Comparison of ENCODE assay signal across 1 cellular context in genomic region chr2:32063310-32064020, GRCh38.
A peak's percentile ranks its signal among the peaks of the same experiment; 100 is the strongest.
TF ChIP-seq lines count a peak whose summit lies in the region.

Gene SPAST (plus strand): TSS chr2:32063556. CDS start chr2:32063832, 276 bp downstream.

TF ChIP-seq in HepG2, 621 proteins besides CTCF, POLR2A, EP300 and RAD21 (continued from another document and continues in another):
- TF ChIP-seq ZBTB40 (IDR thresholded peaks at IDR 0.05) (no peak), ZBTB40 (CRISPR knock-in tag; IDR thresholded peaks at IDR 0.05) (peak; percentile 73), ZNF737 (CRISPR knock-in tag; IDR thresholded peaks at IDR 0.05; ENCODE audit: borderline replicate concordance) (no peak), ZSCAN9 (CRISPR knock-in tag; IDR thresholded peaks at IDR 0.05; ENCODE audit: borderline replicate concordance) (peak; percentile 57; the same call in 1 of the 2 replicates), ZNF761 (CRISPR knock-in tag; conservative IDR thresholded peaks at IDR 0.05) (peak; percentile 74; the same call in 1 of the 2 replicates), ZNF343 (CRISPR knock-in tag; IDR thresholded peaks at IDR 0.05) (peak; percentile 67; the same call in 1 of the 2 replicates), ZNF282 (IDR thresholded peaks at IDR 0.05; ENCODE audit: partially characterized antibody) (no peak), POLR2AphosphoS5 (IDR thresholded peaks at IDR 0.05; ENCODE audit: low read depth, low read length) (peak; percentile 98), MTF2 (CRISPR knock-in tag; IDR thresholded peaks at IDR 0.05; ENCODE audit: borderline replicate concordance) (peak; percentile 72; the same call in 1 of the 2 replicates), RELA (CRISPR knock-in tag; IDR thresholded peaks at IDR 0.05) (no peak), TBL1XR1 (IDR thresholded peaks at IDR 0.05; ENCODE audit: borderline replicate concordance, low read length, partially characterized antibody) (no peak), FOXK1 (CRISPR knock-in tag; IDR thresholded peaks at IDR 0.05; ENCODE audit: borderline replicate concordance, low read depth) (peak; percentile 98), TBP (CRISPR knock-in tag; IDR thresholded peaks at IDR 0.05) (peak; percentile 95; the same call in 1 of the 2 replicates), ZNF350 (CRISPR knock-in tag; IDR thresholded peaks at IDR 0.05; ENCODE audit: borderline replicate concordance, low read depth) (peak; percentile 96; the same call in 1 of the 2 replicates), SNAPC2 (CRISPR knock-in tag; IDR thresholded peaks at IDR 0.05) (no peak), HMG20A (CRISPR knock-in tag; IDR thresholded peaks at IDR 0.05; ENCODE audit: borderline replicate concordance) (peak; percentile 62; the same call in 1 of the 2 replicates), ARID3A (IDR thresholded peaks at IDR 0.05; ENCODE audit: low read depth, low read length) (peak; percentile 61; the same call in 1 of the 2 replicates), ZFX (CRISPR knock-in tag; IDR thresholded peaks at IDR 0.05; ENCODE audit: low read depth) (peak; percentile 84), PHF21A (CRISPR knock-in tag; IDR thresholded peaks at IDR 0.05) (peak; percentile 53; the same call in 1 of the 2 replicates), ZNF784 (CRISPR knock-in tag; IDR thresholded peaks at IDR 0.05; ENCODE audit: borderline replicate concordance) (peak; percentile 63; the same call in 1 of the 2 replicates), HOXD1 (CRISPR knock-in tag; IDR thresholded peaks at IDR 0.05) (peak; percentile 85; the same call in 1 of the 2 replicates), KDM5A (IDR thresholded peaks at IDR 0.05; ENCODE audit: borderline replicate concordance, low read length) (peak; percentile 69; the same call in 1 of the 2 replicates), ZNF7 (CRISPR knock-in tag; IDR thresholded peaks at IDR 0.05) (no peak), ARNT (IDR thresholded peaks at IDR 0.05) (no peak), NR2C2 (CRISPR knock-in tag; IDR thresholded peaks at IDR 0.05; ENCODE audit: borderline replicate concordance) (peak; percentile 88), BORCS8-MEF2B (CRISPR knock-in tag; IDR thresholded peaks at IDR 0.05) (peak; percentile 57), ZNF33A (CRISPR knock-in tag; IDR thresholded peaks at IDR 0.05; ENCODE audit: borderline replicate concordance) (no peak), HIVEP1 (CRISPR knock-in tag; IDR thresholded peaks at IDR 0.05) (peak; percentile 94), MLXIP (CRISPR knock-in tag; IDR thresholded peaks at IDR 0.05; ENCODE audit: borderline replicate concordance) (peak; percentile 67; the same call in 1 of the 2 replicates), ZNF550 (CRISPR knock-in tag; IDR thresholded peaks at IDR 0.05; ENCODE audit: borderline replicate concordance) (no peak), CERS6 (CRISPR knock-in tag; IDR thresholded peaks at IDR 0.05) (no peak), GLMP (CRISPR knock-in tag; IDR thresholded peaks at IDR 0.05; ENCODE audit: borderline replicate concordance) (no peak), NFIB (CRISPR knock-in tag; IDR thresholded peaks at IDR 0.05; ENCODE audit: borderline replicate concordance) (no peak), IKZF5 (CRISPR knock-in tag; IDR thresholded peaks at IDR 0.05) (peak; percentile 93), BCL3 (CRISPR knock-in tag; IDR thresholded peaks at IDR 0.05) (peak; percentile 66; the same call in 1 of the 2 replicates), KLF16 (CRISPR knock-in tag; IDR thresholded peaks at IDR 0.05) (peak in 1 of 2 experiments; percentile 82; a peak in 2 of 4 replicates), ZNF317 (CRISPR knock-in tag; IDR thresholded peaks at IDR 0.05) (peak; percentile 65), HOXA7 (CRISPR knock-in tag; IDR thresholded peaks at IDR 0.05) (no peak), PCBP2 (optimal IDR thresholded peaks at IDR 0.05; ENCODE audit: low read depth, low read length, poor library complexity, severe bottlenecking) (no peak), YEATS2 (CRISPR knock-in tag; IDR thresholded peaks at IDR 0.05; ENCODE audit: borderline replicate concordance) (peak; percentile 88; the same call in 1 of the 2 replicates), ZNF362 (CRISPR knock-in tag; IDR thresholded peaks at IDR 0.05; ENCODE audit: borderline replicate concordance) (peak; percentile 83; the same call in 1 of the 2 replicates)
